8 cellular contexts compared by ENCODE assay signal in genomic region chr1:7808253-7808844, GRCh38. TPM values are rescaled to one million over a fixed set of nuclear protein-coding genes. Genes with fewer than 3 reads are reported as not detected.
DNase-seq lines count a peak whose midpoint lies in the region; FAIRE-seq and TF ChIP-seq lines count a peak whose summit lies in the region.

No MANE protein-coding gene starts in this region.

- H3K27me3 ChIP-seq in A673 (replicated peaks; ENCODE audit: insufficient read depth, low read depth, low read length, poor library complexity) (no peaks in the 10 kb centered on the region), OCI-LY1 (ENCODE audit: insufficient read depth, low read length) (no peaks in the 10 kb centered on the region), small intestine (ENCODE audit: control insufficient read depth in 2 of 2, insufficient read depth in 2 of 2, low read length in 2 of 2) (no peaks in the 10 kb centered on the region)

- intact Hi-C loops in A673 (cut with micrococcal nuclease; ENCODE audit: unreplicated experiment) = loop anchor here (1.0 kb wide), 1 partner anchor 94 kb away; no protein-coding TSS in a partner anchor

- H3K9me3 ChIP-seq in A673 (ENCODE audit: low read depth, low read length, poor library complexity, severe bottlenecking) = peaks cover 8% of the 10 kb centered on the region
- no peaks in the 10 kb centered on the region for H3K9me3 ChIP-seq in OCI-LY1 (ENCODE audit: low read length)
- no peaks in the 10 kb centered on the region for H3K9me3 ChIP-seq in small intestine (ENCODE audit: control insufficient read depth, low read depth)

- H3K27me3 Mint-ChIP-seq in activated naive CD4-positive, alpha-beta T cell treated with anti-CD3 and anti-CD28 coated beads, Interleukin-2, amount 10 ng/mL, durations not matched to agents 7 days and 5 days = no peaks in the 10 kb centered on the region

- POLR2A ChIA-PET in A673 (lab: Charles Lee; ENCODE audit: low non-redundant PET) = interaction anchor here (0.5 to 0.7 kb wide), 2 partner anchors 253 to 1152 kb away, joined by 4 to 13 read pairs; no protein-coding TSS in a partner anchor

- H4K20me1 ChIP-seq in OCI-LY1 (ENCODE audit: insufficient read depth, low read length) = no peaks in the 10 kb centered on the region

- no peaks in the 10 kb centered on the region for H3K4me1 ChIP-seq in A673 (ENCODE audit: insufficient read depth, low read length, poor library complexity, severe bottlenecking)
- no peaks in the 10 kb centered on the region for H3K4me1 ChIP-seq in OCI-LY1 (ENCODE audit: insufficient read depth, low read length, severe bottlenecking)
- no peaks in the 10 kb centered on the region for H3K4me1 ChIP-seq in small intestine (ENCODE audit: control insufficient read depth in 2 of 2, insufficient read depth in 1 of 2, low read depth in 1 of 2, low read length in 1 of 2)

- peaks cover 5% of the 10 kb centered on the region for H3K36me3 Mint-ChIP-seq in activated naive CD4-positive, alpha-beta T cell treated with anti-CD3 and anti-CD28 coated beads, Interleukin-2, amount 10 ng/mL, durations not matched to agents 7 days and 5 days

- no peaks in the 10 kb centered on the region for H3K79me2 ChIP-seq in OCI-LY1 (ENCODE audit: insufficient read depth, low read length)

- H3K27ac Mint-ChIP-seq in activated naive CD4-positive, alpha-beta T cell treated with anti-CD3 and anti-CD28 coated beads, Interleukin-2, amount 10 ng/mL, durations not matched to agents 7 days and 5 days = no peak overlapping the region

- H3K27ac ChIP-seq in A673 (ENCODE audit: low read depth, low read length, poor library complexity, severe bottlenecking) (no peak overlapping the region), OCI-LY1 (ENCODE audit: low read depth, low read length, poor library complexity, severe bottlenecking) (no peak overlapping the region), small intestine (ENCODE audit: low read depth in 1 of 2, low read length in 1 of 2) (no peak overlapping the region)

- CTCF ChIA-PET in A673 (lab: Charles Lee) = interaction anchor here (0.5 to 1.3 kb wide), 6 partner anchors 91 to 1351 kb away, joined by 3 to 15 read pairs (median 4); no protein-coding TSS in a partner anchor
- CTCF ChIA-PET in activated naive CD4-positive, alpha-beta T cell treated with anti-CD3 and anti-CD28 coated beads, Interleukin-2, amount 10 ng/mL, durations not matched to agents 7 days and 5 days (lab: Charles Lee) = interaction anchor here (1.0 to 1.5 kb wide), 5 partner anchors 14 to 174 kb away, joined by 3 to 8 read pairs (median 4); no protein-coding TSS in a partner anchor

- H3K4me3 ChIP-seq in A673 (ENCODE audit: low read depth, low read length, poor library complexity, severe bottlenecking) (no peak overlapping the region), OCI-LY1 (ENCODE audit: low read depth, low read length, poor library complexity, severe bottlenecking) (no peak overlapping the region), small intestine (ENCODE audit: low read depth in 1 of 2, low read length in 2 of 2) (no peak overlapping the region)

- no peak overlapping the region for H3K9ac ChIP-seq in OCI-LY1 (ENCODE audit: low read length)

- no peaks in the 10 kb centered on the region for H3K9me2 ChIP-seq in OCI-LY1 (ENCODE audit: low read depth, low read length)

- H3K4me3 Mint-ChIP-seq in activated naive CD4-positive, alpha-beta T cell treated with anti-CD3 and anti-CD28 coated beads, Interleukin-2, amount 10 ng/mL, durations not matched to agents 7 days and 5 days = no peak overlapping the region

- BruUV-seq in A673 (replicated peaks; lab: Mats Ljungman, UMichigan) = no TSS peak

- H3F3A ChIP-seq in OCI-LY1 (ENCODE audit: insufficient read depth, low read length) = no peaks in the 10 kb centered on the region

- no peak overlapping the region for H2AFZ ChIP-seq in OCI-LY1 (ENCODE audit: low read length)

- TF ChIP-seq CTCF in A673 (conservative IDR thresholded peaks at IDR 0.05; ENCODE audit: low read depth, low read length) (peak; percentile 72), GM12873 (IDR thresholded peaks at IDR 0.05; ENCODE audit: insufficient read depth, low read depth, low read length, missing control alignments) (peak; percentile 47), OCI-LY1 (IDR thresholded peaks at IDR 0.05; ENCODE audit: low read length) (peak; percentile 61; the same call in 1 of the 2 replicates)

- no peaks in the 10 kb centered on the region for H3K4me1 Mint-ChIP-seq in activated naive CD4-positive, alpha-beta T cell treated with anti-CD3 and anti-CD28 coated beads, Interleukin-2, amount 10 ng/mL, durations not matched to agents 7 days and 5 days

- H3K9me3 Mint-ChIP-seq in activated naive CD4-positive, alpha-beta T cell treated with anti-CD3 and anti-CD28 coated beads, Interleukin-2, amount 10 ng/mL, durations not matched to agents 7 days and 5 days = peaks cover 5% of the 10 kb centered on the region

- WGBS in small intestine, 3 donors = 13 to 15% (median 14%) methylated on average over 1 of the region's 1 CpG

- H3K36me3 ChIP-seq in A673 (ENCODE audit: insufficient read depth, low read length, poor library complexity, severe bottlenecking) (no peaks in the 10 kb centered on the region), OCI-LY1 (ENCODE audit: insufficient read depth, low read length) (no peaks in the 10 kb centered on the region), small intestine (ENCODE audit: control insufficient read depth in 2 of 2, insufficient read depth in 2 of 2, low read length in 2 of 2) (peaks cover 3 to 22% of the 10 kb centered on the region in 2 donors)

- DNase-seq in A673 (ENCODE audit: low spot score) (peak; percentile 65), erythroblast (lab: John Stamatoyannopoulos, UW) (peak; percentile 47 to 52), small intestine (peak; percentile 19), KG1 (lab: John Stamatoyannopoulos, UW) (no peak), hepatic stellate cell (ENCODE audit: low spot score) (no peak)
- DNase-seq in activated naive CD4-positive, alpha-beta T cell treated with anti-CD3 and anti-CD28 coated beads, Interleukin-2, amount 10 ng/mL, durations not matched to agents 7 days and 5 days = no peak

- no peak overlapping the region for H3K4me2 ChIP-seq in OCI-LY1 (ENCODE audit: low read length)

- no peak for FAIRE-seq in small intestine (lab: Jason Lieb, UNC)

- TF ChIP-seq POLR2A in erythroblast (IDR thresholded peaks at IDR 0.05; ENCODE audit: low read length) = no peak

RNA-seq across cellular contexts. Expression of gene PER3, which starts 24.3 kb away (rescaled TPM):
- 4.1 and 7.5 TPM in 2 replicates for total RNA-seq in A673 (2021)
- 1 to 10 TPM; 3.1 to 4.9 (median 3.9) TPM for polyA plus RNA-seq in small intestine

RNA-seq across cellular contexts. Expression of gene VAMP3, which starts 37.3 kb away (rescaled TPM):
- total RNA-seq in A673 (2021) = 65.2 and 76.2 TPM in 2 replicates
- polyA plus RNA-seq in small intestine = 10 to 100 TPM; 51.8 to 81.9 (median 77.8) TPM

RNA-seq across cellular contexts. Expression of gene UTS2, which starts 44.5 kb away (rescaled TPM):
- 13.8 and 31.0 TPM in 2 replicates for total RNA-seq in A673 (2021)
- 1 to 10 TPM in 1 of 3 donors, under 1 TPM in 1, not detected in 1; 0.33 to 1.9 TPM for polyA plus RNA-seq in small intestine

Comparison
In these comparisons a context has a peak if more than half of its experiments do, and no peak if none do; other contexts are left out.
1. DNase-seq: peak in A673 (single experiment), erythroblast (2 of 2) and small intestine (single experiment); none in activated naive CD4-positive, alpha-beta T cell treated with anti-CD3 and anti-CD28 coated beads, Interleukin-2, amount 10 ng/mL, durations not matched to agents 7 days and 5 days (single experiment), KG1 (single experiment) and hepatic stellate cell (single experiment).
2. Peak in every context shown above with its lines, with median percentiles within 50 percentile points of each other: CTCF ChIP-seq.